Comparison of ENCODE assay signal across 3 cellular contexts in the genomic region with DNA sequence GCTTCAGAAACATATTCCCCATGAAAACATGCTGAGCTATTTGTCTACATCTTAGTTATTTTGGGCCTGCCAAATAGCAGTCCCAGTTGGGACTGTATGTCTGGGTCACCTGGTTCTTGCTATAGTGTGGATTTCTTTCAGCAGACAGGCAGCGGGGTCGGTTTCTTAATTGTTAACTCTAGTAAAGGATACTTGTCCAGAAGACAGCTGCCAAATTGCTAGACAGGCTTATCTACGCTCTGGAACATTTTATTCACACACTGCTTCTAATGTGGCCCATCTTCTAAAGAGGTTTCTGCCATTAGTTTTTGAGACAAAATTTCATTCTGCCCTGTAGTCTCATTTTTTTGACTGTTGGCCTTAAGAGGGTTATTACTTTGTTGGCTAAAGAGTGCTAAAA.
"Had no signal": no experiment of that assay in that cellular context is flagged by ENCODE, and none has a peak within 500 bp of the region (broad histone marks: within the 10 kb centered on the region; RNA-seq: fewer than 3 reads in every experiment).

No MANE protein-coding gene starts in this region.

- ATAC-seq: K562 had no signal

- H3K4me3 ChIP-seq: K562 had no signal

- H3K27ac ChIP-seq: HL-60 had no signal

- DNase-seq: IMR-90 had no signal
